2 cellular contexts compared by ENCODE assay signal in the genomic region with DNA sequence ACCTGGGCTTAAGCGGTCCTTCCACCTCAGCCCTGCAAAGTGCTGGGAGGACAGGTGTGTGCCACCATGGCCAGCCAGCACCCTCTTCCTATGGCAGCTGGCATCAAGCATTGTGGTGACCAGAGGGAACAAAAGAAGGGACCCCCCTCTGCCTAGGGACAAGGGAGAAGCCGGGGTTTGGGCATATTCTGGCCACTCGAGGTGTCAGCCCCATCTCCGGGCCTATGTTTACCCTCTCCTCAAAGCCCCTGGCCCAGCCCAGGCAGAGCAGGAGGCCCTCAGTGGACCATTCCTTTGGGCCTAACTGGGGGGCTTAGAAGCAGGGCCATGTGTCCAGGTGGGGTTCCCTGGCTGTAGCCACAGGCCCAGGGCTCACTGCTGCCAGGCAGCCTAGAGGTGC.
TF ChIP-seq lines count a peak whose summit lies in the region.

No MANE protein-coding gene starts in this region.

TF ChIP-seq in liver, 16 proteins besides CTCF, POLR2A, EP300 and RAD21:
- TF ChIP-seq, protein P1, sequence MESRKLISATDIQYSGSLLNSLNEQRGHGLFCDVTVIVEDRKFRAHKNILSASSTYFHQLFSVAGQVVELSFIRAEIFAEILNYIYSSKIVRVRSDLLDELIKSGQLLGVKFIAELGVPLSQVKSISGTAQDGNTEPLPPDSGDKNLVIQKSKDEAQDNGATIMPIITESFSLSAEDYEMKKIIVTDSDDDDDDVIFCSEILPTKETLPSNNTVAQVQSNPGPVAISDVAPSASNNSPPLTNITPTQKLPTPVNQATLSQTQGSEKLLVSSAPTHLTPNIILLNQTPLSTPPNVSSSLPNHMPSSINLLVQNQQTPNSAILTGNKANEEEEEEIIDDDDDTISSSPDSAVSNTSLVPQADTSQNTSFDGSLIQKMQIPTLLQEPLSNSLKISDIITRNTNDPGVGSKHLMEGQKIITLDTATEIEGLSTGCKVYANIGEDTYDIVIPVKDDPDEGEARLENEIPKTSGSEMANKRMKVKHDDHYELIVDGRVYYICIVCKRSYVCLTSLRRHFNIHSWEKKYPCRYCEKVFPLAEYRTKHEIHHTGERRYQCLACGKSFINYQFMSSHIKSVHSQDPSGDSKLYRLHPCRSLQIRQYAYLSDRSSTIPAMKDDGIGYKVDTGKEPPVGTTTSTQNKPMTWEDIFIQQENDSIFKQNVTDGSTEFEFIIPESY (IDR thresholded peaks at IDR 0.05): no peak
- TF ChIP-seq GABPA (IDR thresholded peaks at IDR 0.05 in 1 of 2, conservative IDR thresholded peaks at IDR 0.05 in 1 of 2) (no peak), YY1 (IDR thresholded peaks at IDR 0.05) (no peak), RXRA (IDR thresholded peaks at IDR 0.05) (no peak), REST (IDR thresholded peaks at IDR 0.05) (no peak), MAX (IDR thresholded peaks at IDR 0.05) (no peak), HNF4A (conservative IDR thresholded peaks at IDR 0.05) (no peak), FOXA1 (IDR thresholded peaks at IDR 0.05) (no peak), NR2F2 (IDR thresholded peaks at IDR 0.05) (no peak)
- TF ChIP-seq, protein P2, sequence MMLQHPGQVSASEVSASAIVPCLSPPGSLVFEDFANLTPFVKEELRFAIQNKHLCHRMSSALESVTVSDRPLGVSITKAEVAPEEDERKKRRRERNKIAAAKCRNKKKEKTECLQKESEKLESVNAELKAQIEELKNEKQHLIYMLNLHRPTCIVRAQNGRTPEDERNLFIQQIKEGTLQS (IDR thresholded peaks at IDR 0.05): no peak

TF ChIP-seq in HepG2, 621 proteins besides CTCF, POLR2A, EP300 and RAD21:
- TF ChIP-seq ERF (CRISPR knock-in tag; IDR thresholded peaks at IDR 0.05): no peak
- no peak for TF ChIP-seq ZNF343 (CRISPR knock-in tag; IDR thresholded peaks at IDR 0.05)
- TF ChIP-seq FUBP1 (CRISPR knock-in tag; IDR thresholded peaks at IDR 0.05; ENCODE audit: borderline replicate concordance): no peak
- TF ChIP-seq HDAC6 (IDR thresholded peaks at IDR 0.05; ENCODE audit: low read depth, low read length): no peak
- TF ChIP-seq PBX2 (CRISPR knock-in tag; IDR thresholded peaks at IDR 0.05): no peak
- TF ChIP-seq GATAD1 (CRISPR knock-in tag; IDR thresholded peaks at IDR 0.05): no peak
- no peak for TF ChIP-seq ZNF235 (CRISPR knock-in tag; IDR thresholded peaks at IDR 0.05; ENCODE audit: borderline replicate concordance)
- TF ChIP-seq ZNF816 (CRISPR knock-in tag; IDR thresholded peaks at IDR 0.05; ENCODE audit: borderline replicate concordance): no peak
- no peak for TF ChIP-seq PAWR (CRISPR knock-in tag; IDR thresholded peaks at IDR 0.05; ENCODE audit: borderline replicate concordance)
- no peak for TF ChIP-seq SP4 (CRISPR knock-in tag; IDR thresholded peaks at IDR 0.05)
- TF ChIP-seq ZNF577 (CRISPR knock-in tag; IDR thresholded peaks at IDR 0.05; ENCODE audit: borderline replicate concordance, low read depth): no peak
- TF ChIP-seq MBNL3 (CRISPR knock-in tag; conservative IDR thresholded peaks at IDR 0.05): no peak
- TF ChIP-seq FOXM1 (CRISPR knock-in tag; IDR thresholded peaks at IDR 0.05): no peak
- TF ChIP-seq SIX1 (CRISPR knock-in tag; IDR thresholded peaks at IDR 0.05; ENCODE audit: borderline replicate concordance): no peak
- no peak for TF ChIP-seq MAFK (conservative IDR thresholded peaks at IDR 0.05 in 1 of 2, IDR thresholded peaks at IDR 0.05 in 1 of 2; ENCODE audit: low read length in 2 of 2)
- no peak for TF ChIP-seq ZNF614 (CRISPR knock-in tag; IDR thresholded peaks at IDR 0.05; ENCODE audit: borderline replicate concordance)
- TF ChIP-seq PTBP1 (IDR thresholded peaks at IDR 0.05; ENCODE audit: low read depth, low read length, poor library complexity, severe bottlenecking): no peak
